ENCODE assay signal across 6 cellular contexts in the genomic region with DNA sequence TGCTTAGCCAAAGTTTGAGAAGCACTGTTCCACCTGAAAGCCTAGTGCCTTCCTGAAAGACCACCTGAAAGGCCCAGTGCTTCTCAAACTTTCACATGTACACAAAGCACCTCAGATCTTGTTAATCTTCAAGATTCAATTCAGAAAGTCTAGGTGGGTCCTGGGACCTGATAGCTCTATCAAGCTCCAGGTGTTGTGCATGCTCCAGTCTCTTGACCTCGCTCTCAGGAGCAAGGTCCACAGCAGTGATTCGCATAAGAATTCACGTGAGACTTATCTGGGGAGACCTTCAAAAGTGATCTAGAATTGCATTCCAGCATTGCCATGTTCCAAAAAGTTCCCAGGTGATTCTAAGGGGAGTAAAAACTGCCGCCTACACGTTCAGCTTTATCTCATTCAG.
"Had no signal": no experiment of that assay in that cellular context is flagged by ENCODE, and none has a peak within 500 bp of the region (broad histone marks: within the 10 kb centered on the region; RNA-seq: fewer than 3 reads in every experiment).

No MANE protein-coding gene starts in this region.

- H3K9me3 ChIP-seq: HAP-1 had no signal

- H3K4me1 ChIP-seq: HAP-1 had no signal

- H3K9me3 Mint-ChIP-seq: HFFc6 had no signal

- H3K4me3 Mint-ChIP-seq: HFFc6 had no signal

- H3K36me3 ChIP-seq: HAP-1 had no signal

- H3K4me3 ChIP-seq: HAP-1, K562 had no signal

- DNase-seq: GOT3, H7, HFFc6, IMR-90 had no signal
